1 cellular context compared by ENCODE assay signal in genomic region chr12:34398366-34398705, GRCh38.
TF ChIP-seq lines count a peak whose summit lies in the region.

No MANE protein-coding gene starts in this region.

TF ChIP-seq in K562, 482 proteins besides CTCF, POLR2A, EP300 and RAD21 (continued from another document):
- TF ChIP-seq CGGBP1 (CRISPR knock-in tag; IDR thresholded peaks at IDR 0.05) (no peak), PTBP1 (IDR thresholded peaks at IDR 0.05; ENCODE audit: low read depth, low read length) (no peak), FIP1L1 (IDR thresholded peaks at IDR 0.05; ENCODE audit: low read depth, low read length, poor library complexity, severe bottlenecking) (no peak), ZNF398 (CRISPR knock-in tag; IDR thresholded peaks at IDR 0.05) (no peak), ATF6 (CRISPR knock-in tag; IDR thresholded peaks at IDR 0.05) (no peak), RBM17 (IDR thresholded peaks at IDR 0.05; ENCODE audit: borderline replicate concordance, low read depth, low read length) (no peak), CUX1 (CRISPR knock-in tag; IDR thresholded peaks at IDR 0.05) (no peak)
TF ChIP-seq in K562: peak in this region for 0.
